Comparison of ENCODE assay signal across 8 cellular contexts in the genomic region with DNA sequence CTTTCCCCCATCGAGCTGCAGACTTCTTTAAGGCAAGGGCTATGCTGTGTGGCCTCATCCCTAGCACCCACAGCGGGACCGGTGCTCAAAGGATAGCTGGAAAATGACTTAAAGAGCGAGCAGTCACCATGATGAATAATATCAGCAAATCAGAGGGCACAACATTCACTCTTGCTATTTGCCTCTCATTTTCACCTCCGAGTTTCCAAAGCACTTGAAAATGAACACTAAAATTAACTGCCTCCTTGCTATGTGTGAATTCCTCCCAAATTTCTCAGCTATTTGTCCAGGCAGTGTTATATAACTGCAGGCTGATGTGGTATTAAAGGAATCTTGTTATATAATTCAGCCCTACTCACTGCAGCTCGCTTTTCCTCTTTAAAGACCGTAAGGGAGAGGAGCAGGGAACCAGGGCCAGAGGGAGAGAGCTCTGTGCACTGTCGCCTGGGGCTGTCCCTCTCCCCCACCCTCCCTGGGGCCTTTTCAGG. TPM values are rescaled to one million over a fixed set of nuclear protein-coding genes. Genes with fewer than 3 reads are reported as not detected.
DNase-seq lines count a peak whose midpoint lies in the region; ATAC-seq and TF ChIP-seq lines count a peak whose summit lies in the region.

No MANE protein-coding gene starts in this region.

- no peak for TF ChIP-seq CTCF in activated CD8-positive, alpha-beta T cell treated with anti-CD3 and anti-CD28 coated beads for 36 hours (IDR thresholded peaks at IDR 0.05)
- no peak for TF ChIP-seq CTCF in left ventricle myocardium inferior (IDR thresholded peaks at IDR 0.05; ENCODE audit: borderline replicate concordance)

- peaks cover 50% of the 10 kb centered on the region for H3K27me3 ChIP-seq in left ventricle myocardium inferior (ENCODE audit: low read depth)

- H3K36me3 Mint-ChIP-seq in activated CD8-positive, alpha-beta T cell treated with anti-CD3 and anti-CD28 coated beads for 36 hours (ENCODE audit: low read depth), result no peaks in the 10 kb centered on the region

- POLR2A ChIA-PET in activated CD8-positive, alpha-beta T cell treated with anti-CD3 and anti-CD28 coated beads for 36 hours (lab: Charles Lee), result interaction anchor here (0.7 to 1.2 kb wide), 2 partner anchors 30 to 44 kb away, joined by 3 to 4 read pairs; a partner anchor contains a TSS

- H3K27ac Mint-ChIP-seq in activated CD8-positive, alpha-beta T cell treated with anti-CD3 and anti-CD28 coated beads for 36 hours, result no peak overlapping the region

- H3K9me3 Mint-ChIP-seq in activated CD8-positive, alpha-beta T cell treated with anti-CD3 and anti-CD28 coated beads for 36 hours, result no peaks in the 10 kb centered on the region

- no peaks in the 10 kb centered on the region for H3K36me3 ChIP-seq in left ventricle myocardium inferior

- no peak for ATAC-seq in activated CD8-positive, alpha-beta T cell treated with anti-CD3 and anti-CD28 coated beads for 36 hours
- ATAC-seq in sciatic nerve (peak; percentile 63), GM18868 (IDR thresholded peaks at IDR 0.05; ENCODE audit: unreplicated experiment) (no peak)

- peak overlapping the region; percentile 66 for H3K4me3 Mint-ChIP-seq in activated CD8-positive, alpha-beta T cell treated with anti-CD3 and anti-CD28 coated beads for 36 hours

- peaks cover 66% of the 10 kb centered on the region for H3K27me3 Mint-ChIP-seq in activated CD8-positive, alpha-beta T cell treated with anti-CD3 and anti-CD28 coated beads for 36 hours

- CTCF ChIA-PET in activated CD8-positive, alpha-beta T cell treated with anti-CD3 and anti-CD28 coated beads for 36 hours (lab: Charles Lee), result interaction anchor here (0.9 to 2.2 kb wide), 7 partner anchors 12 to 356 kb away, joined by 3 to 15 read pairs (median 4); no protein-coding TSS in a partner anchor

- H3K4me1 Mint-ChIP-seq in activated CD8-positive, alpha-beta T cell treated with anti-CD3 and anti-CD28 coated beads for 36 hours (ENCODE audit: low read depth), result peaks cover 18% of the 10 kb centered on the region

- in situ Hi-C loops in G401 (cut with HindIII; ENCODE audit: low sequenced_read_pairs), result no loop called here

- peaks cover 33% of the 10 kb centered on the region for H3K4me1 ChIP-seq in left ventricle myocardium inferior

- peak; percentile 84 for DNase-seq in G401 (ENCODE audit: low spot score)
- no peak for DNase-seq in activated CD8-positive, alpha-beta T cell treated with anti-CD3 and anti-CD28 coated beads for 36 hours
- no peak for DNase-seq in left ventricle myocardium inferior
- DNase-seq in sciatic nerve (ENCODE audit: low spot score), result no peak
- DNase-seq in NCI-H82 (lab: John Stamatoyannopoulos, UW), result no peak
- DNase-seq in NCI-H446 treated with DMSO at 0.1 percent for 48 hours (lab: John Stamatoyannopoulos, UW), result no peak
- no peak for DNase-seq in stimulated activated naive CD4-positive, alpha-beta T cell (lab: John Stamatoyannopoulos, UW)

- H3K4me3 ChIP-seq in left ventricle myocardium inferior, result peak overlapping the region; percentile 74

- no peaks in the 10 kb centered on the region for H3K9me3 ChIP-seq in left ventricle myocardium inferior (replicated peaks)

- intact Hi-C loops in activated CD8-positive, alpha-beta T cell treated with anti-CD3 and anti-CD28 coated beads for 36 hours (cut with micrococcal nuclease), result no loop called here
- intact Hi-C loops in left ventricle myocardium inferior (cut with micrococcal nuclease) (no loop called here), sciatic nerve (cut with DNase I) (loop anchor here (10.0 kb wide), 1 partner anchor 356 kb away; no protein-coding TSS in a partner anchor)

- H3K27ac ChIP-seq in left ventricle myocardium inferior (replicated peaks), result peak overlapping the region; percentile 86

RNA-seq across cellular contexts. Expression of a gene that starts 1.5 kb away (rescaled TPM):
- total RNA-seq in G401 (2014; rRNA removed; shearing (Covaris generic)), result 11.2 and 14.1 TPM in 2 replicates
- total RNA-seq in activated CD8-positive, alpha-beta T cell treated with anti-CD3 and anti-CD28 coated beads for 36 hours, result under 1 TPM; 0.11 to 0.32 TPM
- 3.3 TPM for total RNA-seq in left ventricle myocardium inferior
- total RNA-seq in sciatic nerve, result 9.3 TPM

RNA-seq across cellular contexts. Expression of a gene that starts 35.4 kb away (rescaled TPM):
- 4.4 and 6.9 TPM in 2 replicates for total RNA-seq in G401 (2014; rRNA removed; shearing (Covaris generic))
- total RNA-seq in activated CD8-positive, alpha-beta T cell treated with anti-CD3 and anti-CD28 coated beads for 36 hours, result 1 to 10 TPM; 2.9 to 3.5 TPM
- total RNA-seq in left ventricle myocardium inferior, result 20.8 TPM
- 23.5 TPM for total RNA-seq in sciatic nerve

RNA-seq across cellular contexts. Expression of a gene that starts 43.8 kb away (rescaled TPM):
- 17.8 and 21.9 TPM in 2 replicates for total RNA-seq in G401 (2014; rRNA removed; shearing (Covaris generic))
- total RNA-seq in activated CD8-positive, alpha-beta T cell treated with anti-CD3 and anti-CD28 coated beads for 36 hours, result 100 to 1,000 TPM; 368 to 396 TPM
- 2.1 TPM for total RNA-seq in left ventricle myocardium inferior
- 1.0 TPM for total RNA-seq in sciatic nerve

Comparison
In these comparisons a context has a peak if more than half of its experiments do, and no peak if none do; other contexts are left out.
1. RNA of a gene that starts 43.8 kb away (total RNA-seq): 368 to 396 TPM in activated CD8-positive, alpha-beta T cell treated with anti-CD3 and anti-CD28 coated beads for 36 hours; 17.8 to 21.9 TPM in G401, 2.1 TPM in left ventricle myocardium inferior (single experiment) and 1.0 TPM in sciatic nerve (single experiment); every median in the first group is over 10 times any median in the second.